ENCODE assay signal across 9 cellular contexts in genomic region chr12:111330800-111331752, GRCh38. TPM values are rescaled to one million over a fixed set of nuclear protein-coding genes. Genes with fewer than 3 reads are reported as not detected.
DNase-seq lines count a peak whose midpoint lies in the region; ATAC-seq, FAIRE-seq and TF ChIP-seq lines count a peak whose summit lies in the region.
"Had no signal": no experiment of that assay in that cellular context is flagged by ENCODE, and none has a peak within 500 bp of the region (broad histone marks: within the 10 kb centered on the region; RNA-seq: fewer than 3 reads in every experiment).

No MANE protein-coding gene starts in this region.

- H3K4me3 Mint-ChIP-seq in astrocyte (ENCODE audit: unreplicated experiment), result no peak overlapping the region
- H3K4me3 Mint-ChIP-seq in activated naive CD4-positive, alpha-beta T cell treated with anti-CD3 and anti-CD28 coated beads, Interleukin-2, amount 10 ng/mL, durations not matched to agents 7 days and 5 days, result no peak overlapping the region
- H3K4me3 Mint-ChIP-seq: stimulated activated naive B cell treated with anti-CD40 and anti-IgM and Interleukin-4, amounts not matched to agents 10 μg/mL and 1 μg/mL and 100 μg/mL, for 72 hours had no signal

- H3K27me3 Mint-ChIP-seq in astrocyte (ENCODE audit: low read depth, unreplicated experiment), result peaks cover 12% of the 10 kb centered on the region
- H3K27me3 Mint-ChIP-seq in activated naive CD4-positive, alpha-beta T cell treated with anti-CD3 and anti-CD28 coated beads, Interleukin-2, amount 10 ng/mL, durations not matched to agents 7 days and 5 days, result peaks cover 16% of the 10 kb centered on the region

- 54% methylated on average over 8 of the region's 8 CpGs for WGBS in suprapubic skin

- H3K27me3 ChIP-seq in astrocyte (ENCODE audit: insufficient read depth, low read length) (peaks cover 2% of the 10 kb centered on the region), suprapubic skin (peaks cover 17% of the 10 kb centered on the region)

- H3K4me1 Mint-ChIP-seq in astrocyte (ENCODE audit: low read depth, unreplicated experiment), result no peaks in the 10 kb centered on the region
- H3K4me1 Mint-ChIP-seq in activated naive CD4-positive, alpha-beta T cell treated with anti-CD3 and anti-CD28 coated beads, Interleukin-2, amount 10 ng/mL, durations not matched to agents 7 days and 5 days, result no peaks in the 10 kb centered on the region

- peak overlapping the region; percentile 21 for H3K4me2 ChIP-seq in astrocyte (ENCODE audit: low read length)

- intact Hi-C loops in kidney (cut with DNase I), result no loop called here

- no peak overlapping the region for H2AFZ ChIP-seq in astrocyte (ENCODE audit: low read depth, low read length)

- H3K79me2 ChIP-seq in astrocyte (ENCODE audit: insufficient read depth, low read length), result no peaks in the 10 kb centered on the region

- no peak for TF ChIP-seq EP300 in suprapubic skin (IDR thresholded peaks at IDR 0.05)

- peaks cover 2% of the 10 kb centered on the region for H3K9me3 Mint-ChIP-seq in astrocyte (ENCODE audit: unreplicated experiment)
- H3K9me3 Mint-ChIP-seq in activated naive CD4-positive, alpha-beta T cell treated with anti-CD3 and anti-CD28 coated beads, Interleukin-2, amount 10 ng/mL, durations not matched to agents 7 days and 5 days, result peaks cover 2% of the 10 kb centered on the region
- H3K9me3 Mint-ChIP-seq: stimulated activated naive B cell treated with anti-CD40 and anti-IgM and Interleukin-4, amounts not matched to agents 10 μg/mL and 1 μg/mL and 100 μg/mL, for 72 hours had no signal

- ATAC-seq in GM18519 (IDR thresholded peaks at IDR 0.05; ENCODE audit: low FRiP score, unreplicated experiment), result no peak

- H3K4me3 ChIP-seq in astrocyte (ENCODE audit: insufficient read depth, low read depth, low read length) (no peak overlapping the region), kidney (ENCODE audit: low read length in 2 of 2) (no peak overlapping the region), suprapubic skin (no peak overlapping the region)

- no peak overlapping the region for H3K27ac Mint-ChIP-seq in astrocyte (ENCODE audit: unreplicated experiment)
- no peak overlapping the region for H3K27ac Mint-ChIP-seq in activated naive CD4-positive, alpha-beta T cell treated with anti-CD3 and anti-CD28 coated beads, Interleukin-2, amount 10 ng/mL, durations not matched to agents 7 days and 5 days
- H3K27ac Mint-ChIP-seq: stimulated activated naive B cell treated with anti-CD40 and anti-IgM and Interleukin-4, amounts not matched to agents 10 μg/mL and 1 μg/mL and 100 μg/mL, for 72 hours had no signal

- no peak overlapping the region for H3K27ac ChIP-seq in 22Rv1
- H3K27ac ChIP-seq in astrocyte (ENCODE audit: low read depth, low read length), result no peak overlapping the region
- H3K27ac ChIP-seq in kidney (ENCODE audit: low read depth in 2 of 2, low read length in 2 of 2), result no peak overlapping the region
- no peak overlapping the region for H3K27ac ChIP-seq in suprapubic skin

- TF ChIP-seq CTCF in 22Rv1 (IDR thresholded peaks at IDR 0.05) (peak; percentile 84), astrocyte (IDR thresholded peaks at IDR 0.05; ENCODE audit: insufficient read depth, low read depth, low read length) (peak; percentile 49), kidney (IDR thresholded peaks at IDR 0.05; ENCODE audit: borderline replicate concordance, extremely low read depth, insufficient read depth) (peak; percentile 12), suprapubic skin (IDR thresholded peaks at IDR 0.05) (peak in 1 of 2 donors; percentile 21)

- CTCF ChIA-PET in activated naive CD4-positive, alpha-beta T cell treated with anti-CD3 and anti-CD28 coated beads, Interleukin-2, amount 10 ng/mL, durations not matched to agents 7 days and 5 days (lab: Charles Lee), result interaction anchor here (0.6 to 2.1 kb wide), 6 partner anchors 11 to 481 kb away, joined by 3 to 7 read pairs (median 5); no protein-coding TSS in a partner anchor

- no peak for TF ChIP-seq POLR2A in suprapubic skin (IDR thresholded peaks at IDR 0.05)

- H3K4me1 ChIP-seq in astrocyte (ENCODE audit: insufficient read depth, low read length) (no peaks in the 10 kb centered on the region), kidney (ENCODE audit: control insufficient read depth in 1 of 2, insufficient read depth in 1 of 2, low read depth in 1 of 2, low read length in 2 of 2) (no peaks in the 10 kb centered on the region), suprapubic skin (no peaks in the 10 kb centered on the region)

- H3K9me3 ChIP-seq in astrocyte (ENCODE audit: insufficient read depth, low read depth, low read length) (no peaks in the 10 kb centered on the region), kidney (ENCODE audit: control insufficient read depth in 1 of 2, low read length in 2 of 2) (no peaks in the 10 kb centered on the region), suprapubic skin (no peaks in the 10 kb centered on the region)

- H3K36me3 ChIP-seq in astrocyte (ENCODE audit: insufficient read depth, low read length) (no peaks in the 10 kb centered on the region), kidney (ENCODE audit: control insufficient read depth in 1 of 2, insufficient read depth in 2 of 2, low read length in 2 of 2) (no peaks in the 10 kb centered on the region), suprapubic skin (no peaks in the 10 kb centered on the region)

- H3K9ac ChIP-seq in astrocyte (ENCODE audit: low read length) (no peak overlapping the region), kidney (ENCODE audit: low read length in 2 of 2) (no peak overlapping the region)

- H4K20me1 ChIP-seq in astrocyte (ENCODE audit: insufficient read depth, low read length), result no peaks in the 10 kb centered on the region

- FAIRE-seq in astrocyte (lab: Jason Lieb, UNC) (peak; percentile 9), kidney (lab: Jason Lieb, UNC) (no peak)

- DNase-seq in GM04504 (ENCODE audit: low read depth) (peak; percentile 17), NCI-H2171 treated with DMSO at 0.1 percent for 48 hours (lab: John Stamatoyannopoulos, UW) (peak; percentile 31), astrocyte (ENCODE audit: low read depth) (peak; percentile 29), kidney (no peak), suprapubic skin (ENCODE audit: low spot score in 2 of 2) (no peak)
- DNase-seq in activated naive CD4-positive, alpha-beta T cell treated with anti-CD3 and anti-CD28 coated beads, Interleukin-2, amount 10 ng/mL, durations not matched to agents 7 days and 5 days, result no peak
- DNase-seq: stimulated activated naive B cell treated with anti-CD40 and anti-IgM and Interleukin-4, amounts not matched to agents 10 μg/mL and 1 μg/mL and 100 μg/mL, for 72 hours had no signal

- H3K36me3 Mint-ChIP-seq in astrocyte (ENCODE audit: low read depth, unreplicated experiment), result no peaks in the 10 kb centered on the region
- H3K36me3 Mint-ChIP-seq in activated naive CD4-positive, alpha-beta T cell treated with anti-CD3 and anti-CD28 coated beads, Interleukin-2, amount 10 ng/mL, durations not matched to agents 7 days and 5 days, result no peaks in the 10 kb centered on the region
- H3K36me3 Mint-ChIP-seq: stimulated activated naive B cell treated with anti-CD40 and anti-IgM and Interleukin-4, amounts not matched to agents 10 μg/mL and 1 μg/mL and 100 μg/mL, for 72 hours had no signal

RNA-seq across cellular contexts. Expression of gene PHETA1, which starts 37.8 kb away (rescaled TPM):
- total RNA-seq in astrocyte, result 14.3 and 14.9 TPM in 2 replicates
- 19.0 TPM for total RNA-seq in kidney
- polyA plus RNA-seq in kidney (ENCODE audit: insufficient read depth, low read depth, low replicate concordance), result 6.3 TPM
- total RNA-seq in suprapubic skin, result 10 to 100 TPM; 15.9 to 25.7 (median 23.2) TPM

Comparison
In these comparisons a context has a peak if more than half of its experiments do, and no peak if none do; other contexts are left out.
1. DNase-seq: peak in GM04504 (single experiment), NCI-H2171 treated with DMSO at 0.1 percent for 48 hours (single experiment) and astrocyte (single experiment); none in kidney (single experiment), suprapubic skin (0 of 2) and activated naive CD4-positive, alpha-beta T cell treated with anti-CD3 and anti-CD28 coated beads, Interleukin-2, amount 10 ng/mL, durations not matched to agents 7 days and 5 days (single experiment).